ENCODE assay signal across 12 cellular contexts in genomic region chr7:1020849-1021251, GRCh38. TPM values are rescaled to one million over a fixed set of nuclear protein-coding genes. Genes with fewer than 3 reads are reported as not detected.
A peak's percentile ranks its signal among the peaks of the same experiment; 100 is the strongest.
DNase-seq lines count a peak whose midpoint lies in the region; ATAC-seq and TF ChIP-seq lines count a peak whose summit lies in the region.
"Had no signal": no experiment of that assay in that cellular context is flagged by ENCODE, and none has a peak within 500 bp of the region (broad histone marks: within the 10 kb centered on the region; RNA-seq: fewer than 3 reads in every experiment).

No MANE protein-coding gene starts in this region.

- H3K4me3 ChIP-seq in HFF-Myc (replicated peaks; ENCODE audit: low read depth, low read length) (no peak overlapping the region), astrocyte of the cerebellum (ENCODE audit: low read depth, low read length) (no peak overlapping the region), mesendoderm (ENCODE audit: low read length) (no peak overlapping the region)

- TF ChIP-seq CTCF in GM10248 (IDR thresholded peaks at IDR 0.05; ENCODE audit: control extremely low read depth, extremely low read depth, low read depth, missing control alignments) (peak; percentile 3), HFF-Myc (IDR thresholded peaks at IDR 0.05; ENCODE audit: low read depth, low read length, missing control alignments) (peak; percentile 23), astrocyte of the cerebellum (IDR thresholded peaks at IDR 0.05; ENCODE audit: low read depth, low read length, missing control alignments) (peak; percentile 8)

- H3K27me3 ChIP-seq in mesendoderm (ENCODE audit: insufficient read depth, low read length, poor library complexity), result no peaks in the 10 kb centered on the region

- ATAC-seq in HG03039 (IDR thresholded peaks at IDR 0.05; ENCODE audit: unreplicated experiment), result no peak

- CTCF ChIA-PET in GM10248 (lab: Yijun Ruan, JAX), result interaction anchor here (0.8 to 8.8 kb wide), 5 partner anchors 23 to 67 kb away, joined by 4 to 90 read pairs (median 5); partner anchors contain the start of gene GPR146

- no peak overlapping the region for H2BK120ac ChIP-seq in mesendoderm (ENCODE audit: low read depth, low read length)

- H3K9ac ChIP-seq in mesendoderm (ENCODE audit: low read length), result no peak overlapping the region

- no peaks in the 10 kb centered on the region for H3K79me1 ChIP-seq in mesendoderm (ENCODE audit: low read length)

- no peak overlapping the region for H2AK5ac ChIP-seq in mesendoderm (ENCODE audit: low read length)

- no peak overlapping the region for H4K5ac ChIP-seq in mesendoderm (ENCODE audit: low read length)

- no peak overlapping the region for H2BK5ac ChIP-seq in mesendoderm (ENCODE audit: low read length)

- no peak overlapping the region for H3K4ac ChIP-seq in mesendoderm (ENCODE audit: low read depth, low read length)

- no peak overlapping the region for H3K4me2 ChIP-seq in mesendoderm (ENCODE audit: low read length)

- in situ Hi-C loops in astrocyte of the cerebellum (cut with HindIII; ENCODE audit: low sequenced_read_pairs), result no loop called here

- H3K36me3 ChIP-seq in mesendoderm (ENCODE audit: control insufficient read depth, insufficient read depth, low read length), result no peaks in the 10 kb centered on the region

- no peak overlapping the region for H3K18ac ChIP-seq in mesendoderm (ENCODE audit: low read length)

- H4K8ac ChIP-seq in mesendoderm (ENCODE audit: low read depth, low read length), result no peak overlapping the region

- no peak overlapping the region for H3K56ac ChIP-seq in mesendoderm (ENCODE audit: low read length)

- H3K79me2 ChIP-seq in mesendoderm (ENCODE audit: control insufficient read depth, insufficient read depth, low read length), result no peaks in the 10 kb centered on the region

- no peak overlapping the region for H2BK15ac ChIP-seq in mesendoderm (replicated peaks; ENCODE audit: low read depth)

- no CpG with 5 or more reads among the region's 7 CpGs for WGBS in mesendoderm (ENCODE audit: extremely low coverage, insufficient coverage, low lambda C conversion rate)

- POLR2A ChIA-PET in GM10248 (lab: Yijun Ruan, JAX), result interaction anchor here (0.7 kb wide), 1 partner anchor 73 kb away, joined by 3 read pairs; no protein-coding TSS in a partner anchor

- no peaks in the 10 kb centered on the region for H3K4me1 ChIP-seq in mesendoderm (ENCODE audit: control insufficient read depth, low read depth, low read length)

- no peak overlapping the region for H3K27ac ChIP-seq in mesendoderm (ENCODE audit: low read depth, low read length)

- H3K23ac ChIP-seq in mesendoderm (ENCODE audit: low read length), result no peak overlapping the region

- DNase-seq in GM10248 (ENCODE audit: extremely low spot score) (no peak), HFF-Myc (ENCODE audit: extremely low read depth, low read depth) (no peak), astrocyte of the cerebellum (ENCODE audit: low read depth) (no peak), mesendoderm (peak; percentile 18), NCI-H2081 treated with DMSO at 0.1 percent for 48 hours (lab: John Stamatoyannopoulos, UW) (no peak), KG1 (lab: John Stamatoyannopoulos, UW) (no peak)
- no peak for DNase-seq in activated CD8-positive, alpha-beta memory T cell treated with anti-CD3 and anti-CD28 coated beads, Interleukin-2, amount 50 U/mL, for 4 hours
- DNase-seq: activated CD4-positive, alpha-beta T cell treated with anti-CD3 and anti-CD28 coated beads, Interleukin-2, amount 10 ng/mL, durations not matched to agents 24 days and 14 days; CD8-positive, alpha-beta memory T cell; MV-4-11 had no signal

RNA-seq across cellular contexts. Expression of gene GPR146, which starts 23.5 kb away (rescaled TPM):
- 0.41 TPM for polyA plus RNA-seq in mesendoderm (2013, experiment 1 of 2)
- 0.42 TPM for polyA plus RNA-seq in mesendoderm (2013, experiment 2 of 2)

RNA-seq across cellular contexts. Expression of gene CYP2W1, which starts 37.9 kb away (rescaled TPM):
- polyA plus RNA-seq in mesendoderm (2013, experiment 1 of 2), result not detected
- polyA plus RNA-seq in mesendoderm (2013, experiment 2 of 2), result not detected
- polyA plus RNA-seq: CD8-positive, alpha-beta memory T cell; fibroblast of lung had no signal

RNA-seq across cellular contexts. Expression of gene COX19, which starts 45.5 kb away (rescaled TPM):
- 5.7 TPM for polyA plus RNA-seq in mesendoderm (2013, experiment 1 of 2)
- 5.2 TPM for polyA plus RNA-seq in mesendoderm (2013, experiment 2 of 2)
